1 cellular context compared by ENCODE assay signal in the genomic region with DNA sequence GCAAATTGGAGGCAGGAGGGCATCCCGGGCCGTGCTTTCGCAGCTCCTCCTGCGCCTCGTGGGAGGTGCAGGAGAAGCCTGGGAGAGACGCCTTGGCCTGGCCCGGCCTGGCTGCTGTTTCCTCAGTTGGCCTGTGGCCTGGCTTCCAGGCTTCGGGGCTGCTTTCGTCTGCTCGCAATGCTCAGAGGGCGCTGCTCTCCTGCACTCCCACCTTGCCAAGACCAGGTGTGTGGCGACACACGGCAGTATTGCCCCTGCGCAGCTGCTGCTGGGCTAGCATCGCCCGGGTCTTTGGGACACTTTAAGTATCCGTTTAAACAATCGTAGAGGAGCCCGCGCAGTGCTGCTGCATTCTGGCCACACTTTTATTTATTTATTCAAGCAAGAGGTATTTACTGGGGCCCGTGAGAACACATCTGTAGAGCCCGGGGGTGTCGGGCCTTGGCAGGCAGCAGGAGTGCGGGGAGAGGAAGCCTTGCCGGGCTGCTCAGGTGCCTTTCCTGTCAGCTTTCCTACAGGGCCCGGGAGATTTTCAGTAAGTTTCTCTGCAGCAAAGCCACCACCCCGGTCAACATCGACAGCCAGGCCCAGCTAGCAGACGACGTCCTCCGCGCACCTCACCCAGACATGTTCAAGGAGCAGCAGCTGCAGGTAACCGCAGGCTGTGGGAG.
TF ChIP-seq lines count a peak whose summit lies in the region.

No MANE protein-coding gene starts in this region.

TF ChIP-seq in WTC11, 78 proteins besides CTCF, POLR2A, EP300 and RAD21 (continued from another document):
- TF ChIP-seq, protein P1, sequence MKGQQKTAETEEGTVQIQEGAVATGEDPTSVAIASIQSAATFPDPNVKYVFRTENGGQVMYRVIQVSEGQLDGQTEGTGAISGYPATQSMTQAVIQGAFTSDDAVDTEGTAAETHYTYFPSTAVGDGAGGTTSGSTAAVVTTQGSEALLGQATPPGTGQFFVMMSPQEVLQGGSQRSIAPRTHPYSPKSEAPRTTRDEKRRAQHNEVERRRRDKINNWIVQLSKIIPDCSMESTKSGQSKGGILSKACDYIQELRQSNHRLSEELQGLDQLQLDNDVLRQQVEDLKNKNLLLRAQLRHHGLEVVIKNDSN (CRISPR knock-in tag; IDR thresholded peaks at IDR 0.05), result no peak
- TF ChIP-seq, protein P2, sequence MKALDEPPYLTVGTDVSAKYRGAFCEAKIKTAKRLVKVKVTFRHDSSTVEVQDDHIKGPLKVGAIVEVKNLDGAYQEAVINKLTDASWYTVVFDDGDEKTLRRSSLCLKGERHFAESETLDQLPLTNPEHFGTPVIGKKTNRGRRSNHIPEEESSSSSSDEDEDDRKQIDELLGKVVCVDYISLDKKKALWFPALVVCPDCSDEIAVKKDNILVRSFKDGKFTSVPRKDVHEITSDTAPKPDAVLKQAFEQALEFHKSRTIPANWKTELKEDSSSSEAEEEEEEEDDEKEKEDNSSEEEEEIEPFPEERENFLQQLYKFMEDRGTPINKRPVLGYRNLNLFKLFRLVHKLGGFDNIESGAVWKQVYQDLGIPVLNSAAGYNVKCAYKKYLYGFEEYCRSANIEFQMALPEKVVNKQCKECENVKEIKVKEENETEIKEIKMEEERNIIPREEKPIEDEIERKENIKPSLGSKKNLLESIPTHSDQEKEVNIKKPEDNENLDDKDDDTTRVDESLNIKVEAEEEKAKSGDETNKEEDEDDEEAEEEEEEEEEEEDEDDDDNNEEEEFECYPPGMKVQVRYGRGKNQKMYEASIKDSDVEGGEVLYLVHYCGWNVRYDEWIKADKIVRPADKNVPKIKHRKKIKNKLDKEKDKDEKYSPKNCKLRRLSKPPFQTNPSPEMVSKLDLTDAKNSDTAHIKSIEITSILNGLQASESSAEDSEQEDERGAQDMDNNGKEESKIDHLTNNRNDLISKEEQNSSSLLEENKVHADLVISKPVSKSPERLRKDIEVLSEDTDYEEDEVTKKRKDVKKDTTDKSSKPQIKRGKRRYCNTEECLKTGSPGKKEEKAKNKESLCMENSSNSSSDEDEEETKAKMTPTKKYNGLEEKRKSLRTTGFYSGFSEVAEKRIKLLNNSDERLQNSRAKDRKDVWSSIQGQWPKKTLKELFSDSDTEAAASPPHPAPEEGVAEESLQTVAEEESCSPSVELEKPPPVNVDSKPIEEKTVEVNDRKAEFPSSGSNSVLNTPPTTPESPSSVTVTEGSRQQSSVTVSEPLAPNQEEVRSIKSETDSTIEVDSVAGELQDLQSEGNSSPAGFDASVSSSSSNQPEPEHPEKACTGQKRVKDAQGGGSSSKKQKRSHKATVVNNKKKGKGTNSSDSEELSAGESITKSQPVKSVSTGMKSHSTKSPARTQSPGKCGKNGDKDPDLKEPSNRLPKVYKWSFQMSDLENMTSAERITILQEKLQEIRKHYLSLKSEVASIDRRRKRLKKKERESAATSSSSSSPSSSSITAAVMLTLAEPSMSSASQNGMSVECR (CRISPR knock-in tag; IDR thresholded peaks at IDR 0.05; ENCODE audit: borderline replicate concordance), result no peak
- no peak for TF ChIP-seq IRF1 (CRISPR knock-in tag; IDR thresholded peaks at IDR 0.05)
- TF ChIP-seq MYBL2 (CRISPR knock-in tag; IDR thresholded peaks at IDR 0.05), result no peak
- TF ChIP-seq MXD4 (CRISPR knock-in tag; IDR thresholded peaks at IDR 0.05; ENCODE audit: borderline replicate concordance), result no peak
- no peak for TF ChIP-seq OVOL2 (CRISPR knock-in tag; IDR thresholded peaks at IDR 0.05; ENCODE audit: borderline replicate concordance)
- TF ChIP-seq ZNF416 (CRISPR knock-in tag; IDR thresholded peaks at IDR 0.05), result no peak
- TF ChIP-seq JAZF1 (CRISPR knock-in tag; IDR thresholded peaks at IDR 0.05), result no peak
- TF ChIP-seq ATF1 (CRISPR knock-in tag; IDR thresholded peaks at IDR 0.05), result no peak
- TF ChIP-seq ZNF263 (CRISPR knock-in tag; IDR thresholded peaks at IDR 0.05; ENCODE audit: low read depth), result no peak
TF ChIP-seq in WTC11: peak in this region for 0.
